8 cellular contexts compared by ENCODE assay signal in genomic region chr17:35141681-35142466, GRCh38. TPM values are rescaled to one million over a fixed set of nuclear protein-coding genes. Genes with fewer than 3 reads are reported as not detected.
A peak's percentile ranks its signal among the peaks of the same experiment; 100 is the strongest.
DNase-seq lines count a peak whose midpoint lies in the region; ATAC-seq and TF ChIP-seq lines count a peak whose summit lies in the region.

TSS of gene NLE1 (minus strand) at chr17:35142303. CDS start at chr17:35142275, 28 bp downstream.

- H3K36me3 Mint-ChIP-seq in T-helper 1 cell treated with Interleukin-12 subunit alpha and Interleukin-12 subunit beta and Interleukin-4 antibody, amounts not matched to agents 30 μg/mL and 1 μg/mL, for 36 hours (ENCODE audit: low read depth) = peaks cover 7% of the 10 kb centered on the region

- intact Hi-C loops in left ventricle myocardium superior (cut with micrococcal nuclease) = no loop called here
- intact Hi-C loops in prostate gland (cut with DNase I) = no loop called here
- intact Hi-C loops in upper lobe of right lung (cut with DNase I) = no loop called here

- H3K4me1 ChIP-seq in prostate gland (replicated peaks) = no peaks in the 10 kb centered on the region
- peaks cover 13% of the 10 kb centered on the region for H3K4me1 ChIP-seq in upper lobe of right lung

- peak within 1 kb of the TSS; percentile 57 for H3K27ac Mint-ChIP-seq in T-helper 1 cell treated with Interleukin-12 subunit alpha and Interleukin-12 subunit beta and Interleukin-4 antibody, amounts not matched to agents 30 μg/mL and 1 μg/mL, for 36 hours

- H3K9me3 ChIP-seq in prostate gland (no peaks in the 10 kb centered on the region), upper lobe of right lung (no peaks in the 10 kb centered on the region)

- peak; percentile 27 for DNase-seq in NCI-H1436 treated with DMSO at 0.1 percent for 48 hours (lab: John Stamatoyannopoulos, UW)
- peak; percentile 74 for DNase-seq in amniotic epithelial cell (ENCODE audit: low read depth)
- DNase-seq in left ventricle myocardium superior = peak; percentile 89
- DNase-seq in prostate gland (ENCODE audit: low spot score) = peak; percentile 59
- peak; percentile 92 for DNase-seq in upper lobe of right lung

- peak within 1 kb of the TSS; percentile 81 for H3K4me3 Mint-ChIP-seq in T-helper 1 cell treated with Interleukin-12 subunit alpha and Interleukin-12 subunit beta and Interleukin-4 antibody, amounts not matched to agents 30 μg/mL and 1 μg/mL, for 36 hours

- no peaks in the 10 kb centered on the region for H3K9me3 Mint-ChIP-seq in T-helper 1 cell treated with Interleukin-12 subunit alpha and Interleukin-12 subunit beta and Interleukin-4 antibody, amounts not matched to agents 30 μg/mL and 1 μg/mL, for 36 hours

- TF ChIP-seq CTCF in prostate gland (IDR thresholded peaks at IDR 0.05) = peak; percentile 87 to 93 (median 88)
- peak; percentile 93 for TF ChIP-seq CTCF in upper lobe of right lung (IDR thresholded peaks at IDR 0.05)

- H3K27me3 ChIP-seq in prostate gland (replicated peaks; ENCODE audit: insufficient read depth) (no peaks in the 10 kb centered on the region), upper lobe of right lung (no peaks in the 10 kb centered on the region)

- H3K36me3 ChIP-seq in prostate gland (peaks cover 0 to 11% of the 10 kb centered on the region in 2 donors), upper lobe of right lung (peaks cover 23% of the 10 kb centered on the region)

- TF ChIP-seq POLR2A in GM10847 (IDR thresholded peaks at IDR 0.05; ENCODE audit: extremely low read depth, insufficient read length) = peak; percentile 62
- no peak for TF ChIP-seq POLR2A in prostate gland (IDR thresholded peaks at IDR 0.05)

- peaks cover 9% of the 10 kb centered on the region for H3K4me1 Mint-ChIP-seq in T-helper 1 cell treated with Interleukin-12 subunit alpha and Interleukin-12 subunit beta and Interleukin-4 antibody, amounts not matched to agents 30 μg/mL and 1 μg/mL, for 36 hours (ENCODE audit: low read depth)

- H3K4me3 ChIP-seq in prostate gland (peak within 1 kb of the TSS; percentile 62 to 87), upper lobe of right lung (peak within 1 kb of the TSS; percentile 69)

- under 1% methylated on average over 47 of the region's 65 CpGs for WGBS in prostate gland

- H3K27me3 Mint-ChIP-seq in T-helper 1 cell treated with Interleukin-12 subunit alpha and Interleukin-12 subunit beta and Interleukin-4 antibody, amounts not matched to agents 30 μg/mL and 1 μg/mL, for 36 hours (ENCODE audit: low read depth) = no peaks in the 10 kb centered on the region

- H3K27ac ChIP-seq in prostate gland (no peak within 1 kb of the TSS), upper lobe of right lung (no peak within 1 kb of the TSS)

- ATAC-seq in HG02610 (IDR thresholded peaks at IDR 0.05; ENCODE audit: unreplicated experiment) = peak; percentile 87
- peak; percentile 89 for ATAC-seq in left ventricle myocardium superior
- ATAC-seq in upper lobe of right lung = peak; percentile 100

RNA-seq across cellular contexts. Expression of gene NLE1, which starts in this region (rescaled TPM):
- 4.5 TPM for total RNA-seq in left ventricle myocardium superior
- 10 to 100 TPM; 12.5 to 17.7 TPM for total RNA-seq in prostate gland
- 10.1 TPM for total RNA-seq in upper lobe of right lung

Comparison
In these comparisons a context has a peak if more than half of its experiments do, and no peak if none do; other contexts are left out.
1. DNase-seq: peak in every context shown above with its lines; median percentile 92 in upper lobe of right lung; 89 in left ventricle myocardium superior; 74 in amniotic epithelial cell; 59 in prostate gland; 27 in NCI-H1436 treated with DMSO at 0.1 percent for 48 hours.